In genomic region chr6:41733707-41734665, GRCh38 we compare ENCODE assay signal across 8 cellular contexts. TPM values are rescaled to one million over a fixed set of nuclear protein-coding genes. Genes with fewer than 3 reads are reported as not detected.
DNase-seq lines count a peak whose midpoint lies in the region; ATAC-seq, FAIRE-seq and TF ChIP-seq lines count a peak whose summit lies in the region.

No MANE protein-coding gene starts in this region.

- H3K4me3 Mint-ChIP-seq in T-helper 1 cell treated with Interleukin-12 subunit alpha and Interleukin-12 subunit beta and Interleukin-4 antibody, amounts not matched to agents 30 μg/mL and 1 μg/mL, for 36 hours = peak overlapping the region; percentile 62
- H3K4me3 Mint-ChIP-seq in astrocyte (ENCODE audit: unreplicated experiment) = peak overlapping the region; percentile 81

- no peaks in the 10 kb centered on the region for H3K9me3 ChIP-seq in astrocyte (ENCODE audit: insufficient read depth, low read depth, low read length)

- H3K4me1 ChIP-seq in astrocyte (ENCODE audit: insufficient read depth, low read length) (peaks cover 28% of the 10 kb centered on the region), rectal smooth muscle tissue (ENCODE audit: control insufficient read depth, insufficient read depth, low read length) (peaks cover 16% of the 10 kb centered on the region)

- H3K36me3 Mint-ChIP-seq in T-helper 1 cell treated with Interleukin-12 subunit alpha and Interleukin-12 subunit beta and Interleukin-4 antibody, amounts not matched to agents 30 μg/mL and 1 μg/mL, for 36 hours (ENCODE audit: low read depth) = peaks cover 1% of the 10 kb centered on the region
- H3K36me3 Mint-ChIP-seq in astrocyte (ENCODE audit: low read depth, unreplicated experiment) = no peaks in the 10 kb centered on the region

- H3K27ac ChIP-seq in astrocyte (ENCODE audit: low read depth, low read length) (peak overlapping the region; percentile 45), rectal smooth muscle tissue (ENCODE audit: low read depth, low read length) (peak overlapping the region; percentile 94)

- H3K79me2 ChIP-seq in astrocyte (ENCODE audit: insufficient read depth, low read length) = peaks cover 6% of the 10 kb centered on the region

- H3K4me3 ChIP-seq in astrocyte (ENCODE audit: insufficient read depth, low read depth, low read length) (peak overlapping the region; percentile 62), rectal smooth muscle tissue (ENCODE audit: low read length) (peak overlapping the region; percentile 79)

- H3K9ac ChIP-seq in astrocyte (ENCODE audit: low read length) (peak overlapping the region; percentile 74), rectal smooth muscle tissue (ENCODE audit: low read length) (peak overlapping the region; percentile 25)

- peak overlapping the region; percentile 88 for H2AFZ ChIP-seq in astrocyte (ENCODE audit: low read depth, low read length)

- H3K27ac Mint-ChIP-seq in T-helper 1 cell treated with Interleukin-12 subunit alpha and Interleukin-12 subunit beta and Interleukin-4 antibody, amounts not matched to agents 30 μg/mL and 1 μg/mL, for 36 hours = peak overlapping the region; percentile 76
- no peak overlapping the region for H3K27ac Mint-ChIP-seq in astrocyte (ENCODE audit: unreplicated experiment)

- H3K27me3 Mint-ChIP-seq in T-helper 1 cell treated with Interleukin-12 subunit alpha and Interleukin-12 subunit beta and Interleukin-4 antibody, amounts not matched to agents 30 μg/mL and 1 μg/mL, for 36 hours (ENCODE audit: low read depth) = no peaks in the 10 kb centered on the region
- H3K27me3 Mint-ChIP-seq in astrocyte (ENCODE audit: low read depth, unreplicated experiment) = peaks cover 21% of the 10 kb centered on the region

- peak overlapping the region; percentile 96 for H3K4me2 ChIP-seq in astrocyte (ENCODE audit: low read length)

- H3K9me3 Mint-ChIP-seq in T-helper 1 cell treated with Interleukin-12 subunit alpha and Interleukin-12 subunit beta and Interleukin-4 antibody, amounts not matched to agents 30 μg/mL and 1 μg/mL, for 36 hours = no peaks in the 10 kb centered on the region
- H3K9me3 Mint-ChIP-seq in astrocyte (ENCODE audit: unreplicated experiment) = no peaks in the 10 kb centered on the region

- H3K27me3 ChIP-seq in astrocyte (ENCODE audit: insufficient read depth, low read length) (no peaks in the 10 kb centered on the region), rectal smooth muscle tissue (ENCODE audit: control insufficient read depth, insufficient read depth, low read length) (no peaks in the 10 kb centered on the region)

- DNase-seq in GM04504 (ENCODE audit: low read depth) = peak; percentile 29
- peak; percentile 24 for DNase-seq in HCEC 1CT
- DNase-seq in MV-4-11 (lab: John Stamatoyannopoulos, UW) = peak; percentile 33
- DNase-seq in astrocyte (ENCODE audit: low read depth) = peak; percentile 47
- DNase-seq in hepatic stellate cell (ENCODE audit: low spot score) = peak; percentile 88

- H3K36me3 ChIP-seq in astrocyte (ENCODE audit: insufficient read depth, low read length) (no peaks in the 10 kb centered on the region), rectal smooth muscle tissue (ENCODE audit: control insufficient read depth, insufficient read depth, low read length) (no peaks in the 10 kb centered on the region)

- peaks cover 30% of the 10 kb centered on the region for H3K4me1 Mint-ChIP-seq in T-helper 1 cell treated with Interleukin-12 subunit alpha and Interleukin-12 subunit beta and Interleukin-4 antibody, amounts not matched to agents 30 μg/mL and 1 μg/mL, for 36 hours (ENCODE audit: low read depth)
- peaks cover 8% of the 10 kb centered on the region for H3K4me1 Mint-ChIP-seq in astrocyte (ENCODE audit: low read depth, unreplicated experiment)

- ATAC-seq in GM18517 (IDR thresholded peaks at IDR 0.05; ENCODE audit: unreplicated experiment) = no peak

- TF ChIP-seq CTCF in astrocyte (IDR thresholded peaks at IDR 0.05; ENCODE audit: insufficient read depth, low read depth, low read length) = no peak

- FAIRE-seq in astrocyte (lab: Jason Lieb, UNC) = no peak

- H4K20me1 ChIP-seq in astrocyte (ENCODE audit: insufficient read depth, low read length) = peaks cover 14% of the 10 kb centered on the region

RNA-seq across cellular contexts. Expression of gene TFEB, which starts 1.4 kb away (rescaled TPM):
- total RNA-seq in astrocyte = 3.9 and 4.7 TPM in 2 replicates

RNA-seq across cellular contexts. Expression of gene PGC, which starts 13.2 kb away (rescaled TPM):
- not detected in 2 replicates for total RNA-seq in astrocyte

RNA-seq across cellular contexts. Expression of gene FRS3, which starts 45.7 kb away (rescaled TPM):
- 3.1 and 3.6 TPM in 2 replicates for total RNA-seq in astrocyte

RNA-seq across cellular contexts. Expression of gene PRICKLE4, which starts 46.6 kb away (rescaled TPM):
- 3.1 and 3.4 TPM in 2 replicates for total RNA-seq in astrocyte

RNA-seq across cellular contexts. Expression of gene TOMM6, which starts 53.5 kb away (rescaled TPM):
- 147 and 159 TPM in 2 replicates for total RNA-seq in astrocyte

Comparison
In these comparisons a context has a peak if more than half of its experiments do, and no peak if none do; other contexts are left out.
1. DNase-seq: peak in every context shown above with its lines; median percentile 88 in hepatic stellate cell; 47 in astrocyte; 33 in MV-4-11; 29 in GM04504; 24 in HCEC 1CT.